In genomic region chr17:82781894-82782274, GRCh38 we compare ENCODE assay signal across 8 cellular contexts. TPM values are rescaled to one million over a fixed set of nuclear protein-coding genes. Genes with fewer than 3 reads are reported as not detected.
DNase-seq lines count a peak whose midpoint lies in the region; ATAC-seq lines count a peak whose summit lies in the region.

No MANE protein-coding gene starts in this region.

- no peaks in the 10 kb centered on the region for H3K27me3 Mint-ChIP-seq in activated CD4-positive, alpha-beta memory T cell treated with anti-CD3 and anti-CD28 coated beads, Interleukin-2, amount 10 ng/mL, durations not matched to agents 7 days and 5 days

- CTCF ChIA-PET in activated CD4-positive, alpha-beta memory T cell treated with anti-CD3 and anti-CD28 coated beads, Interleukin-2, amount 10 ng/mL, durations not matched to agents 7 days and 5 days (lab: Charles Lee), result interaction anchor here (0.6 to 1.5 kb wide), 21 partner anchors 12 to 419 kb away, joined by 3 to 15 read pairs (median 4); partner anchors contain the start of gene FN3KRP

- H3K4me3 Mint-ChIP-seq in activated CD4-positive, alpha-beta memory T cell treated with anti-CD3 and anti-CD28 coated beads, Interleukin-2, amount 10 ng/mL, durations not matched to agents 7 days and 5 days, result no peak overlapping the region

- ATAC-seq in HG03135 (IDR thresholded peaks at IDR 0.05; ENCODE audit: unreplicated experiment) (peak; percentile 88), HG02870 (IDR thresholded peaks at IDR 0.05; ENCODE audit: unreplicated experiment) (no peak)

- H3K9me3 Mint-ChIP-seq in activated CD4-positive, alpha-beta memory T cell treated with anti-CD3 and anti-CD28 coated beads, Interleukin-2, amount 10 ng/mL, durations not matched to agents 7 days and 5 days, result no peaks in the 10 kb centered on the region

- peak; percentile 85 for DNase-seq in DMS53 (lab: John Stamatoyannopoulos, UW)
- DNase-seq in NCI-H82 treated with DMSO at 0.1 percent for 48 hours (lab: John Stamatoyannopoulos, UW; ENCODE audit: unreplicated experiment), result peak; percentile 5
- DNase-seq in activated CD4-positive, alpha-beta memory T cell treated with anti-CD3 and anti-CD28 coated beads, Interleukin-2, amount 10 ng/mL, durations not matched to agents 7 days and 5 days, result peak; percentile 89
- peak; percentile 79 for DNase-seq in effector CD4-positive, alpha-beta T cell
- peak; percentile 82 to 89 for DNase-seq in lung microvascular endothelial cell (ENCODE audit: low read depth in 2 of 2)
- peak; percentile 44 for DNase-seq in stimulated activated CD8-positive, alpha-beta memory T cell treated with anti-CD3 and anti-CD28 coated beads, Interleukin-12 subunit alpha, Interleukin-12 subunit beta, amount 100 ng/mL, for 24 hours (ENCODE audit: extremely low read depth)

- peaks cover 12% of the 10 kb centered on the region for H3K4me1 Mint-ChIP-seq in activated CD4-positive, alpha-beta memory T cell treated with anti-CD3 and anti-CD28 coated beads, Interleukin-2, amount 10 ng/mL, durations not matched to agents 7 days and 5 days

- peaks cover 21% of the 10 kb centered on the region for H3K36me3 Mint-ChIP-seq in activated CD4-positive, alpha-beta memory T cell treated with anti-CD3 and anti-CD28 coated beads, Interleukin-2, amount 10 ng/mL, durations not matched to agents 7 days and 5 days (ENCODE audit: low read depth)

- POLR2A ChIA-PET in activated CD4-positive, alpha-beta memory T cell treated with anti-CD3 and anti-CD28 coated beads, Interleukin-2, amount 10 ng/mL, durations not matched to agents 7 days and 5 days (lab: Charles Lee), result interaction anchor here (0.9 to 1.0 kb wide), 2 partner anchors 56 to 82 kb away, joined by 3 to 4 read pairs; no protein-coding TSS in a partner anchor

- H3K27ac Mint-ChIP-seq in activated CD4-positive, alpha-beta memory T cell treated with anti-CD3 and anti-CD28 coated beads, Interleukin-2, amount 10 ng/mL, durations not matched to agents 7 days and 5 days, result peak overlapping the region; percentile 12

RNA-seq across cellular contexts. Expression of gene TBCD, which starts 30.0 kb away (rescaled TPM):
- total RNA-seq in activated CD4-positive, alpha-beta memory T cell treated with anti-CD3 and anti-CD28 coated beads, Interleukin-2, amount 10 ng/mL, durations not matched to agents 7 days and 5 days, result 100 to 1,000 TPM; 133 to 135 TPM
- 44.8 and 45.8 TPM in 2 replicates for total RNA-seq in lung microvascular endothelial cell

RNA-seq across cellular contexts. Expression of gene FN3K, which starts 46.5 kb away (rescaled TPM):
- total RNA-seq in activated CD4-positive, alpha-beta memory T cell treated with anti-CD3 and anti-CD28 coated beads, Interleukin-2, amount 10 ng/mL, durations not matched to agents 7 days and 5 days, result 1 to 10 TPM; 2.4 to 3.7 TPM
- total RNA-seq in lung microvascular endothelial cell, result 3.3 and 4.0 TPM in 2 replicates

RNA-seq across cellular contexts. Expression of gene ZNF750, which starts 57.9 kb away (rescaled TPM):
- not detected for total RNA-seq in activated CD4-positive, alpha-beta memory T cell treated with anti-CD3 and anti-CD28 coated beads, Interleukin-2, amount 10 ng/mL, durations not matched to agents 7 days and 5 days
- total RNA-seq in lung microvascular endothelial cell, result under 0.01 TPM in 2 replicates

Comparison
In these comparisons a context has a peak if more than half of its experiments do, and no peak if none do; other contexts are left out.
1. DNase-seq: peak in every context shown above with its lines; median percentile 89 in activated CD4-positive, alpha-beta memory T cell treated with anti-CD3 and anti-CD28 coated beads, Interleukin-2, amount 10 ng/mL, durations not matched to agents 7 days and 5 days; 86 in lung microvascular endothelial cell; 85 in DMS53; 79 in effector CD4-positive, alpha-beta T cell; 44 in stimulated activated CD8-positive, alpha-beta memory T cell treated with anti-CD3 and anti-CD28 coated beads, Interleukin-12 subunit alpha, Interleukin-12 subunit beta, amount 100 ng/mL, for 24 hours; 5 in NCI-H82 treated with DMSO at 0.1 percent for 48 hours.